Comparison of ENCODE assay signal across 30 cellular contexts in genomic region chr13:53422415-53422814, GRCh38.
"Had no signal": no experiment of that assay in that cellular context is flagged by ENCODE, and none has a peak within 500 bp of the region (broad histone marks: within the 10 kb centered on the region; RNA-seq: fewer than 3 reads in every experiment).

No MANE protein-coding gene starts in this region.

- H3K4me1 ChIP-seq: ascending aorta, breast epithelium, esophagus squamous epithelium had no signal

- H3K27ac ChIP-seq: ascending aorta, breast epithelium, cardiac muscle cell, coronary artery, dorsolateral prefrontal cortex, epithelial cell of prostate, esophagus squamous epithelium had no signal

- ATAC-seq: activated naive CD4-positive, alpha-beta T cell treated with anti-CD3 and anti-CD28 coated beads, Interleukin-2, amount 50 U/mL, for 72 hours; activated T-cell treated with anti-CD3 and anti-CD28 coated beads, Interleukin-2, amount 50 U/mL, for 72 hours; effector memory CD8-positive, alpha-beta T cell; T-helper 17 cell had no signal

- H3K4me3 ChIP-seq: ascending aorta, breast epithelium, cardiac muscle cell, coronary artery, dorsolateral prefrontal cortex, esophagus squamous epithelium had no signal

- DNase-seq: activated CD4-positive, alpha-beta memory T cell treated with anti-CD3 and anti-CD28 coated beads, Interleukin-2, amount 10 ng/mL, durations not matched to agents 7 days and 5 days; activated CD4-positive, alpha-beta T cell treated with anti-CD3 and anti-CD28 coated beads for 1 hour; activated CD4-positive, alpha-beta T cell treated with anti-CD3 and anti-CD28 coated beads for 4 hours; activated CD4-positive, alpha-beta T cell treated with anti-CD3 and anti-CD28 coated beads, Interleukin-2, amount 10 ng/mL, durations not matched to agents 7 days and 5 days; activated CD4-positive, alpha-beta T cell treated with anti-CD3 and anti-CD28 coated beads, Interleukin-2, amount 50 U/mL, for 4 hours; activated CD8-positive, alpha-beta memory T cell treated with anti-CD3 and anti-CD28 coated beads, Interleukin-2, amount 50 U/mL, for 48 hours; activated gamma-delta T cell; activated naive CD4-positive, alpha-beta T cell; activated naive CD4-positive, alpha-beta T cell treated with anti-CD3 and anti-CD28 coated beads, Interleukin-2, amount 10 ng/mL, durations not matched to agents 7 days and 5 days; activated naive CD8-positive, alpha-beta T cell treated with anti-CD3 and anti-CD28 coated beads, Interleukin-2, amount 10 ng/mL, durations not matched to agents 7 days and 5 days; activated T-cell treated with anti-CD3 and anti-CD28 coated beads for 4 hours; activated T-cell treated with anti-CD3 and anti-CD28 coated beads, Interleukin-2, amount 50 U/mL, for 24 hours; activated T-cell treated with anti-CD3 and anti-CD28 coated beads, Interleukin-2, amount 50 U/mL, for 72 hours; central memory CD4-positive, alpha-beta T cell; cerebellar nuclear complex; dorsolateral prefrontal cortex; effector memory CD8-positive, alpha-beta T cell; esophagus squamous epithelium; foreskin melanocyte; head of caudate nucleus; T-helper 1 cell; T-helper 17 cell; T1000 had no signal

- H3K9me3 ChIP-seq: ascending aorta, breast epithelium, esophagus squamous epithelium had no signal

- FAIRE-seq: endothelial cell of umbilical vein had no signal

- H3K27me3 ChIP-seq: ascending aorta, breast epithelium, cardiac muscle cell, dorsolateral prefrontal cortex, esophagus squamous epithelium had no signal

- H3K36me3 ChIP-seq: ascending aorta, breast epithelium, cardiac muscle cell, esophagus squamous epithelium had no signal
